Comparison of ENCODE assay signal across 8 cellular contexts in the genomic region with DNA sequence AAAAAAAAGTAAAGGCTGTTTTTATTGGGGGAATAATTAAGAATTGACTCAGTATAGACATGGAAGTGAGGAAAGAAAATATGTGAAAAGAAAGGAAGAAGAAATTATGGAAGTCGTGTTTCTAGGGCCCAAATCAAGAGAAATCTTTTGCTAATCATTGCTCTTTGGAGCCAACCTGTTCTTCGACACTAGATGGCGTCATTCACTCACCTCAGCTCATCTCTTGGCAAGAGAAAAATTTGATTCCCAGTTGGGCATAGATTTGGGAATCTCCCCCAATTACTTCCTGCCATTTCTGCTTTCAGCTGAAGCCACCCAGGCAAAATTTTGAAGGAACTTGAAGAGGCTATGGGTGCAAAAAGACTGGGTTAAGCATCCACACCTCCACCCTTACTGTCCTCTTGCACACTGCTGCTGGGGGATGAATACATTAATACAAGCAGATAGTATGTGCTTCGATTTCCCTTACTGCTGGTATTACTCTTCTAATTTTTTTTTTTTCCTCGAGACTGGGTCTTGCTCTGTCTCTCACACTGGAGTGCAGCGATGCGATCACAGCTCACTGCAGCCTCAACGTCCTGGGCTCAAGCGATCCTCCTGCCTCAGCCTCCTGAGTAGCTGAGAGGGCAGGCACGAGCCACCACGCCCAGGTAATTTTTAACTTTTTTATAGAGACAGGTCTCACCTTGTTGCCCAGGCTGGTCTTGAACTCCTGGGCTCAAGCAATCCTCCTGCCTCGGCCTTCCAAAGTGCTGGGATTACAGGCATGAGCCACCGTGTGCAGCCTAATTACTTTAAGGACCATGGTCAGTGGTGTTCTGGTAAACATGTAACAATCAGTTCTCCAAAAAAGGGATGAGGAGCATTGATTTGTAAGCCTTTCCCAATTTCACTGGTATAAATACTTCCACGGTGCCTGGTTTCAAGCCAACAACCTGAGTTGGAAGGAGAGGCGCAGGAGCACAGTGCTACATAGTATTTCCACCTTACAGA.
A peak's percentile ranks its signal among the peaks of the same experiment; 100 is the strongest.
DNase-seq lines count a peak whose midpoint lies in the region; ATAC-seq and TF ChIP-seq lines count a peak whose summit lies in the region.

No MANE protein-coding gene starts in this region.

- peaks cover 7% of the 10 kb centered on the region; the same call in 1 of the 2 replicates for H3K36me3 ChIP-seq in iPS DF 6.9 (ENCODE audit: control insufficient read depth, insufficient read depth, low read length)

- H3K4me3 ChIP-seq in iPS DF 6.9 (ENCODE audit: low read length) = no peak overlapping the region

- H3K27ac ChIP-seq in C4-2B (no peak overlapping the region), iPS DF 6.9 (ENCODE audit: low read length) (no peak overlapping the region)

- TF ChIP-seq CTCF in C4-2B (conservative IDR thresholded peaks at IDR 0.05) (peak; percentile 83), GM13976 (IDR thresholded peaks at IDR 0.05; ENCODE audit: borderline replicate concordance, control extremely low read depth, extremely low read depth, insufficient read depth, missing control alignments) (peak; percentile 56)

- no peaks in the 10 kb centered on the region for H3K27me3 ChIP-seq in iPS DF 6.9 (ENCODE audit: control insufficient read depth, insufficient read depth, low read length)

- DNase-seq in GM13976 (ENCODE audit: low spot score) (peak; percentile 67), NCI-H2081 treated with DMSO at 0.1 percent for 48 hours (lab: John Stamatoyannopoulos, UW) (peak; percentile 16), amniotic epithelial cell (ENCODE audit: low read depth) (peak; percentile 49), iPS DF 6.9 (ENCODE audit: low read depth, low spot score) (peak; percentile 43), superior temporal gyrus (ENCODE audit: extremely low spot score) (peak; percentile 82)
- DNase-seq in activated effector memory CD4-positive, alpha-beta T cell treated with anti-CD3 and anti-CD28 coated beads, Interleukin-2, amount 50 U/mL, for 16 hours = no peak

- 100% methylated on average over 1 of the region's 15 CpGs for WGBS in iPS DF 6.9 (ENCODE audit: insufficient coverage, insufficient read length)

- in situ Hi-C loops in GM13976 (cut with MboI; ENCODE audit: low sequenced_read_pairs, unreplicated experiment) = no loop called here

- H3K4me1 ChIP-seq in iPS DF 6.9 (ENCODE audit: control insufficient read depth, insufficient read depth, low read length) = no peaks in the 10 kb centered on the region

- no peak for ATAC-seq in HG03571 (IDR thresholded peaks at IDR 0.05; ENCODE audit: unreplicated experiment)

- H3K9me3 ChIP-seq in iPS DF 6.9 (ENCODE audit: control insufficient read depth, insufficient read depth, low read length) = no peaks in the 10 kb centered on the region
